ENCODE assay signal across 19 cellular contexts in the genomic region with DNA sequence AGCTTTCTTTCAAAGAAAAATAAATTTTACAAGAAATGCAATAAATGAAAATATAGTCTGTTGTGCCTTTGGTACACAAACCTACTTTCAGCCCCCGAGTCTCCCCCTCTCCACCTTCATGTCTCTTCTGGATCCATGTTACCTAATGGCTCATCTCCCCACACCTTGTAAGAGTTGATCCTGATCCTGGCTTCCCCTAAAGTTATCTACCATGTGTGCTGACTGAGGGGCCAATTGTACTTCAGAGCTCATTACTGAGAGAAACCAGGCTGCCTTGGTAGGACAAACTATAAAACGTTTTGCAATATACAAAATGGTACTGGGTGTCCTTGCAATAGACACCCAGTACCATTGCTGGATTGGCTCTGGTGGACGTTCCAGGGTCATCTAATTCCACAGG. TPM values are rescaled to one million over a fixed set of nuclear protein-coding genes. Genes with fewer than 3 reads are reported as not detected.
A peak's percentile ranks its signal among the peaks of the same experiment; 100 is the strongest.
DNase-seq lines count a peak whose midpoint lies in the region; ATAC-seq and TF ChIP-seq lines count a peak whose summit lies in the region.
"Had no signal": no experiment of that assay in that cellular context is flagged by ENCODE, and none has a peak within 500 bp of the region (broad histone marks: within the 10 kb centered on the region; RNA-seq: fewer than 3 reads in every experiment).

No MANE protein-coding gene starts in this region.

- peaks cover 27% of the 10 kb centered on the region for H3K4me1 Mint-ChIP-seq in CD14-positive monocyte
- H3K4me1 Mint-ChIP-seq in activated naive CD8-positive, alpha-beta T cell treated with anti-CD3 and anti-CD28 coated beads, Interleukin-2, amount 10 ng/mL, durations not matched to agents 7 days and 5 days: peaks cover 37% of the 10 kb centered on the region
- no peaks in the 10 kb centered on the region for H3K4me1 Mint-ChIP-seq in Calu3 (ENCODE audit: low read depth, unreplicated experiment)
- H3K4me1 Mint-ChIP-seq: GM23338, H9 had no signal

- ATAC-seq in Right ventricle myocardium superior (ENCODE audit: poor library complexity) (peak; percentile 10), HCT116 (no peak)
- ATAC-seq in activated naive CD8-positive, alpha-beta T cell treated with anti-CD3 and anti-CD28 coated beads, Interleukin-2, amount 10 ng/mL, durations not matched to agents 7 days and 5 days (ENCODE audit: low read depth): no peak
- ATAC-seq: CD8-positive, alpha-beta T cell; GM12878; GM23338 had no signal

- peaks cover 0 to 21% of the 10 kb centered on the region in 2 experiments; a peak in 2 of 4 replicates for H3K36me3 ChIP-seq in HCT116 (ENCODE audit: control insufficient read depth in 1 of 2, insufficient read depth in 2 of 2, low read length in 2 of 2)

- TF ChIP-seq RAD21 in HCT116 (IDR thresholded peaks at IDR 0.05; ENCODE audit: low read depth): no peak

- peak overlapping the region; percentile 9; the same call in 1 of the 2 replicates for H3K27ac ChIP-seq in HCT116 (ENCODE audit: low read depth, low read length)

- H3K4me2 ChIP-seq in HCT116 (ENCODE audit: low read length): no peak overlapping the region
- H3K4me2 ChIP-seq: GM23338 had no signal

- CTCF ChIA-PET in HCT116 (lab: Charles Lee): no interaction called here
- CTCF ChIA-PET in Calu3 (lab: Charles Lee): no interaction called here

- BruUV-seq in HCT116 (replicated peaks; lab: Mats Ljungman, UMichigan): no TSS peak
- no TSS peak for BruUV-seq in Calu3 (replicated peaks; lab: Mats Ljungman, UMichigan)

- H3K79me2 ChIP-seq in HCT116 (ENCODE audit: insufficient read depth, low read length): peaks cover 100% of the 10 kb centered on the region

- H3K4me3 ChIP-seq in HCT116 (replicated peaks in 1 of 2; ENCODE audit: low read depth in 1 of 2, low read length in 2 of 2): no peak overlapping the region
- H3K4me3 ChIP-seq: GM12878, GM23338 had no signal

- no peak for TF ChIP-seq CTCF in CD14-positive monocyte (IDR thresholded peaks at IDR 0.05)
- TF ChIP-seq CTCF in HCT116 (IDR thresholded peaks at IDR 0.05 in 2 of 3, conservative IDR thresholded peaks at IDR 0.05 in 1 of 3; ENCODE audit: borderline replicate concordance in 1 of 3, insufficient read depth in 1 of 3, low read depth in 2 of 3, low read length in 2 of 3): no peak
- TF ChIP-seq CTCF in Calu3 (IDR thresholded peaks at IDR 0.05; ENCODE audit: unreplicated experiment): no peak

- H3K36me3 Mint-ChIP-seq in CD14-positive monocyte (peaks cover 2 to 4% of the 10 kb centered on the region in 2 donors), Calu3 (ENCODE audit: insufficient read depth, unreplicated experiment) (no peaks in the 10 kb centered on the region)
- peaks cover 7% of the 10 kb centered on the region for H3K36me3 Mint-ChIP-seq in activated naive CD8-positive, alpha-beta T cell treated with anti-CD3 and anti-CD28 coated beads, Interleukin-2, amount 10 ng/mL, durations not matched to agents 7 days and 5 days
- H3K36me3 Mint-ChIP-seq: CD4-positive, CD25-positive, alpha-beta regulatory T cell; CD8-positive, alpha-beta T cell had no signal

- H3K4me1 ChIP-seq in HCT116 (ENCODE audit: control insufficient read depth in 1 of 2, insufficient read depth in 2 of 2, low read length in 2 of 2): peaks cover 31 to 90% of the 10 kb centered on the region in 2 experiments; a peak in 3 of 4 replicates
- H3K4me1 ChIP-seq: Caco-2 had no signal

- H2AFZ ChIP-seq in HCT116 (ENCODE audit: low read depth, low read length, poor library complexity, severe bottlenecking): no peak overlapping the region
- H2AFZ ChIP-seq: GM23338 had no signal

- H3K27me3 Mint-ChIP-seq in CD14-positive monocyte (ENCODE audit: low read depth in 3 of 3): peaks cover 0 to 2% (median 0%) of the 10 kb centered on the region in 3 donors
- no peaks in the 10 kb centered on the region for H3K27me3 Mint-ChIP-seq in activated naive CD8-positive, alpha-beta T cell treated with anti-CD3 and anti-CD28 coated beads, Interleukin-2, amount 10 ng/mL, durations not matched to agents 7 days and 5 days
- H3K27me3 Mint-ChIP-seq in Calu3 (ENCODE audit: unreplicated experiment): no peaks in the 10 kb centered on the region

- TF ChIP-seq POLR2A in HCT116 (IDR thresholded peaks at IDR 0.05; ENCODE audit: borderline replicate concordance, extremely low read depth, insufficient read depth, insufficient read length): no peak

- no peak overlapping the region for H3K9ac ChIP-seq in HCT116 (ENCODE audit: low read length)

- H4K20me1 ChIP-seq in HCT116 (ENCODE audit: insufficient read depth): 0 out of 2 replicates have a peak, but pooled peaks cover 8% of the 10 kb centered on the region

- H3K9me3 ChIP-seq in HCT116 (ENCODE audit: control insufficient read depth in 1 of 2, insufficient read depth in 1 of 2, low read depth in 1 of 2, low read length in 2 of 2): no peaks in the 10 kb centered on the region
- H3K9me3 ChIP-seq: Caco-2 had no signal

- no peaks in the 10 kb centered on the region for H3K9me2 ChIP-seq in HCT116 (ENCODE audit: insufficient read depth)

- peaks cover 0 to 6% (median 5%) of the 10 kb centered on the region in 7 donors for H3K9me3 Mint-ChIP-seq in CD14-positive monocyte
- H3K9me3 Mint-ChIP-seq in activated naive CD8-positive, alpha-beta T cell treated with anti-CD3 and anti-CD28 coated beads, Interleukin-2, amount 10 ng/mL, durations not matched to agents 7 days and 5 days: peaks cover 3% of the 10 kb centered on the region
- H3K9me3 Mint-ChIP-seq in Calu3 (ENCODE audit: low read depth, unreplicated experiment): no peaks in the 10 kb centered on the region
- H3K9me3 Mint-ChIP-seq: CD4-positive, CD25-positive, alpha-beta regulatory T cell; CD8-positive, alpha-beta T cell; GM23338; H9 had no signal

- no peak for DNase-seq in Right ventricle myocardium superior
- DNase-seq in cardiac septum (ENCODE audit: low spot score): no peak
- DNase-seq in CD14-positive monocyte (ENCODE audit: low spot score): no peak
- no peak for DNase-seq in HCT116 (ENCODE audit: low read depth, low spot score)
- no peak for DNase-seq in activated naive CD8-positive, alpha-beta T cell treated with anti-CD3 and anti-CD28 coated beads, Interleukin-2, amount 10 ng/mL, durations not matched to agents 7 days and 5 days
- no peak for DNase-seq in T-helper 9 cell
- DNase-seq in superior temporal gyrus (ENCODE audit: extremely low spot score): no peak
- DNase-seq in Calu3: no peak
- DNase-seq: C1 segment of cervical spinal cord; Caco-2; CD4-positive, CD25-positive, alpha-beta regulatory T cell; CD8-positive, alpha-beta T cell; DMS 273 treated with DMSO at 0.1 percent for 48 hours; DMS79; EL; GDM1; H9 had no signal

- intact Hi-C loops in Right ventricle myocardium superior (cut with DNase I) (no loop called here), cardiac septum (cut with DNase I) (no loop called here), CD14-positive monocyte (cut with micrococcal nuclease) (loop anchor here in 1 of 2 donors (2.0 kb wide), 1 partner anchor 58 kb away; no protein-coding TSS in a partner anchor), HCT116 (cut with micrococcal nuclease) (no loop called here), Calu3 (cut with micrococcal nuclease; ENCODE audit: unreplicated experiment) (no loop called here)

- H3K4me3 Mint-ChIP-seq in CD14-positive monocyte (no peak overlapping the region), Calu3 (ENCODE audit: low read depth, unreplicated experiment) (no peak overlapping the region)
- no peak overlapping the region for H3K4me3 Mint-ChIP-seq in activated naive CD8-positive, alpha-beta T cell treated with anti-CD3 and anti-CD28 coated beads, Interleukin-2, amount 10 ng/mL, durations not matched to agents 7 days and 5 days
- H3K4me3 Mint-ChIP-seq: CD4-positive, CD25-positive, alpha-beta regulatory T cell; CD8-positive, alpha-beta T cell; GM23338; H9 had no signal

- RAD21 ChIA-PET in HCT116 (lab: Charles Lee; ENCODE audit: low non-redundant PET in 1 of 2, low total read pairs in 2 of 2, uncharacterized antibody in 2 of 2, unreplicated experiment in 2 of 2): no interaction called here

- POLR2A ChIA-PET in HCT116 (lab: Charles Lee): interaction anchor here (0.9 to 2.3 kb wide), 2 partner anchors 9 to 21 kb away, joined by 6 to 8 read pairs; no protein-coding TSS in a partner anchor
- POLR2A ChIA-PET in activated naive CD8-positive, alpha-beta T cell treated with anti-CD3 and anti-CD28 coated beads, Interleukin-2, amount 10 ng/mL, durations not matched to agents 7 days and 5 days (lab: Charles Lee): interaction anchor here (3.2 kb wide), 1 partner anchor 28 kb away, joined by 17 read pairs; the partner anchor contains the start of gene DDX60L

- H3K27ac Mint-ChIP-seq in CD14-positive monocyte (peak overlapping the region in 6 of 7 donors; percentile 83 to 96 (median 94)), Calu3 (ENCODE audit: unreplicated experiment) (no peak overlapping the region)
- H3K27ac Mint-ChIP-seq in activated naive CD8-positive, alpha-beta T cell treated with anti-CD3 and anti-CD28 coated beads, Interleukin-2, amount 10 ng/mL, durations not matched to agents 7 days and 5 days: peak overlapping the region; percentile 35
- H3K27ac Mint-ChIP-seq: CD4-positive, CD25-positive, alpha-beta regulatory T cell; CD8-positive, alpha-beta T cell; GM23338; H9 had no signal

- no peaks in the 10 kb centered on the region for H3K27me3 ChIP-seq in HCT116 (ENCODE audit: insufficient read depth, low read length)

RNA-seq across cellular contexts. Expression of gene PALLD, which starts 11.8 kb away (rescaled TPM):
- total RNA-seq in Right ventricle myocardium superior (979 TPM), cardiac septum (705 TPM), HCT116 (2021; ENCODE audit: unreplicated experiment) (166 TPM), Calu3 (2022) (13.1 and 27.6 TPM in 2 replicates)
- 10 to 100 TPM in 1 of 2 donors, 1 to 10 TPM in 1; 9.9 to 11.8 TPM for polyA plus RNA-seq in CD14-positive monocyte
- 66.4 and 71.5 TPM in 2 replicates for polyA plus RNA-seq in HCT116 (2012)
- 1 to 10 TPM in 1 of 2 experiments, under 1 TPM in 1; 0.91 to 2.0 TPM for total RNA-seq in activated naive CD8-positive, alpha-beta T cell treated with anti-CD3 and anti-CD28 coated beads, Interleukin-2, amount 10 ng/mL, durations not matched to agents 7 days and 5 days
- total RNA-seq: CD8-positive, alpha-beta T cell had no signal

RNA-seq across cellular contexts. Expression of gene DDX60L, which starts 28.4 kb away (rescaled TPM):
- total RNA-seq in Right ventricle myocardium superior (8.5 TPM), cardiac septum (9.9 TPM), HCT116 (2021; ENCODE audit: unreplicated experiment) (99.1 TPM), Calu3 (2022) (32.5 and 73.2 TPM in 2 replicates)
- 10 to 100 TPM; 32.4 to 33.2 TPM for polyA plus RNA-seq in CD14-positive monocyte
- 29.2 and 35.4 TPM in 2 replicates for polyA plus RNA-seq in HCT116 (2012)
- 10 to 100 TPM; 87.2 to 89.1 TPM for total RNA-seq in activated naive CD8-positive, alpha-beta T cell treated with anti-CD3 and anti-CD28 coated beads, Interleukin-2, amount 10 ng/mL, durations not matched to agents 7 days and 5 days
